8 cellular contexts compared by ENCODE assay signal in the genomic region with DNA sequence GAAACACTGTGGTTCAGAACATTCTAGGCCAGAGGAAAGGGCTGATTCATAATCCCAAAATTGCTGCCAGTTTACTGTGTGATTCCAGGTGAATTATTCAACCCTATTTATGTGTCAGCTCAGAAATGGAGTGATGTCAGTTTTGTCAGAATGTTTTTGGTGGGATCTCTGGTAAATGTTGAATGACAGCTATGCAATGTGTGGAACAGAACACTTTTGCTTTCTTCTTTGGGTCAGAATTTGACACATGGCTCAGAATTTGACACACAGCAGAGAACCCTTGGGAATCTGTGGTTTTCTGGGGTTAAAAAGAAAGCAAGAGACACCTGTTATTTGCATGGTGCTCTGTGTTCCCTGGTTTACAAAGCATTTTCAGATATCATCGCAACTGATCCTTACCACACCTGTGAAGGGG. TPM values are rescaled to one million over a fixed set of nuclear protein-coding genes. Genes with fewer than 3 reads are reported as not detected.
A peak's percentile ranks its signal among the peaks of the same experiment; 100 is the strongest.
DNase-seq lines count a peak whose midpoint lies in the region; ATAC-seq and TF ChIP-seq lines count a peak whose summit lies in the region.

No MANE protein-coding gene starts in this region.

- no peak overlapping the region for H3K27ac ChIP-seq in CD8-positive, alpha-beta memory T cell (ENCODE audit: low read depth, low read length)
- H3K27ac ChIP-seq in KMS-11 (no peak overlapping the region), iPS-20b (ENCODE audit: low read length) (no peak overlapping the region)

- peak overlapping the region in 5 of 7 donors; percentile 72 to 84 (median 80) for H3K4me3 Mint-ChIP-seq in CD8-positive, alpha-beta memory T cell

- no peaks in the 10 kb centered on the region for H3K27me3 Mint-ChIP-seq in CD8-positive, alpha-beta memory T cell

- no peak overlapping the region for H3K4me3 ChIP-seq in CD8-positive, alpha-beta memory T cell (ENCODE audit: low read length)
- H3K4me3 ChIP-seq in KMS-11 (IDR thresholded peaks at IDR 0.05; ENCODE audit: insufficient read depth, low read depth, low read length) = no peak overlapping the region
- no peak overlapping the region for H3K4me3 ChIP-seq in iPS-20b (ENCODE audit: low read length)

- H3K4me2 ChIP-seq in KMS-11 = peak overlapping the region; percentile 8; the same call in 1 of the 2 replicates

- peaks cover 11% of the 10 kb centered on the region; the same call in 1 of the 2 replicates for H3K79me2 ChIP-seq in KMS-11 (ENCODE audit: insufficient read depth, low read depth)

- no peak for DNase-seq in CD8-positive, alpha-beta memory T cell
- DNase-seq in mucosa of gallbladder (ENCODE audit: low spot score) (no peak), activated gamma-delta T cell (lab: John Stamatoyannopoulos, UW) (no peak), KG1 (lab: John Stamatoyannopoulos, UW) (no peak)

- TF ChIP-seq CTCF in KMS-11 (conservative IDR thresholded peaks at IDR 0.05; ENCODE audit: low read depth, low read length) = no peak

- no peaks in the 10 kb centered on the region for H3K9me3 ChIP-seq in CD8-positive, alpha-beta memory T cell (ENCODE audit: low read length)
- H3K9me3 ChIP-seq in iPS-20b (ENCODE audit: insufficient read depth, low read depth, low read length) = no peaks in the 10 kb centered on the region; the same call in 1 of the 2 replicates

- peaks cover 0 to 6% (median 0%) of the 10 kb centered on the region in 3 donors for H3K36me3 Mint-ChIP-seq in CD8-positive, alpha-beta memory T cell

- no peaks in the 10 kb centered on the region for H3K9me3 Mint-ChIP-seq in CD8-positive, alpha-beta memory T cell

- POLR2A ChIA-PET in CD8-positive, alpha-beta memory T cell (lab: Charles Lee) = interaction anchor here (1.3 kb wide), 1 partner anchor 11 kb away, joined by 3 read pairs; no protein-coding TSS in a partner anchor

- peaks cover 20 to 26% (median 21%) of the 10 kb centered on the region in 3 donors for H3K4me1 Mint-ChIP-seq in CD8-positive, alpha-beta memory T cell

- ATAC-seq in GM21447 (IDR thresholded peaks at IDR 0.05; ENCODE audit: unreplicated experiment) = peak; percentile 55
- ATAC-seq in GM21737 (IDR thresholded peaks at IDR 0.05; ENCODE audit: unreplicated experiment) = no peak

- H3K9ac ChIP-seq in KMS-11 (no peak overlapping the region), iPS-20b (ENCODE audit: low read depth, low read length) (peak overlapping the region; percentile 77; the same call in 1 of the 2 replicates)

- CTCF ChIA-PET in CD8-positive, alpha-beta memory T cell (lab: Charles Lee) = no interaction called here

- H2AFZ ChIP-seq in KMS-11 (ENCODE audit: low read depth) = no peak overlapping the region

- peak overlapping the region in 2 of 8 donors; percentile 26 to 32 for H3K27ac Mint-ChIP-seq in CD8-positive, alpha-beta memory T cell

- H3K27me3 ChIP-seq in CD8-positive, alpha-beta memory T cell (ENCODE audit: insufficient read depth, low read length, poor library complexity, severe bottlenecking) = no peaks in the 10 kb centered on the region
- H3K27me3 ChIP-seq in KMS-11 (ENCODE audit: insufficient read depth, low read depth) = no peaks in the 10 kb centered on the region
- no peaks in the 10 kb centered on the region for H3K27me3 ChIP-seq in iPS-20b (ENCODE audit: insufficient read depth, low read length)

- no peaks in the 10 kb centered on the region for H3K36me3 ChIP-seq in CD8-positive, alpha-beta memory T cell (ENCODE audit: insufficient read depth, low read length)
- H3K36me3 ChIP-seq in KMS-11 (ENCODE audit: insufficient read depth) = no peaks in the 10 kb centered on the region
- H3K36me3 ChIP-seq in iPS-20b (ENCODE audit: insufficient read depth, low read depth, low read length) = peaks cover 15% of the 10 kb centered on the region

- H4K20me1 ChIP-seq in KMS-11 (ENCODE audit: insufficient read depth) = no peaks in the 10 kb centered on the region

- peaks cover 26% of the 10 kb centered on the region for H3K4me1 ChIP-seq in CD8-positive, alpha-beta memory T cell (ENCODE audit: insufficient read depth, low read length)
- peaks cover 31% of the 10 kb centered on the region for H3K4me1 ChIP-seq in KMS-11 (ENCODE audit: low read depth, poor library complexity, severe bottlenecking)
- peaks cover 21% of the 10 kb centered on the region for H3K4me1 ChIP-seq in iPS-20b (ENCODE audit: insufficient read depth, low read length)

RNA-seq across cellular contexts. Expression of a gene that starts 1.6 kb away (rescaled TPM):
- 10 to 100 TPM; 20.0 to 24.1 TPM for total RNA-seq in CD8-positive, alpha-beta memory T cell
- polyA plus RNA-seq in CD8-positive, alpha-beta memory T cell = 7.9 TPM
- 39.2 TPM for total RNA-seq in mucosa of gallbladder
